Comparison of ENCODE assay signal across 16 cellular contexts in the genomic region with DNA sequence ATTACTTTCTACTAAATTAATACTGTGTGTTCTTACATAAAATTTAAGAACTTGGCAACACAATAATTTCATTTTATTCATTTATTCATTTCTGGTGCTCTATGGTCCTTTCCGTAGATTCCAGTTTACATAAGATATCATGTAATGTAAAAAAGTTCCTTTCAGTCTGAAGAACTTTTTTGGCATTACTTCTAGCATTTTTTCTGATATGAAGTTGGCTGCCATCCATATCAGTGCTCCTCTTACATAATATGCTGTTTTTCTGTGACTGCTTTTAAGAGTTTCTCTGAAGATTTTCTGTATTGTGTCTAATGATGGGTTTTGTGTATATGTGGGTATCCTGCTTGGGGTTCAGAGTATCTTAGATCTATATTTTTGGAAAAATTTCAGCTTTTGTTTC. TPM values are rescaled to one million over a fixed set of nuclear protein-coding genes. Genes with fewer than 3 reads are reported as not detected.
"Had no signal": no experiment of that assay in that cellular context is flagged by ENCODE, and none has a peak within 500 bp of the region (broad histone marks: within the 10 kb centered on the region; RNA-seq: fewer than 3 reads in every experiment).

No MANE protein-coding gene starts in this region.

- ATAC-seq: activated T-helper 17 cell treated with anti-CD3 and anti-CD28 coated beads, Interleukin-2, amount 50 U/mL, for 72 hours; effector memory CD8-positive, alpha-beta T cell; sciatic nerve had no signal

- H3K4me1 ChIP-seq: suprapubic skin had no signal

- H3K27ac ChIP-seq: epithelial cell of prostate, suprapubic skin had no signal

- H3K4me1 Mint-ChIP-seq: activated B cell treated with CpG ODN at 0.5 μM for 24 hours; activated CD4-positive, alpha-beta T cell treated with anti-CD3 and anti-CD28 coated beads, Interleukin-2, amount 10 ng/mL, durations not matched to agents 7 days and 5 days; activated T-helper 17 cell treated with anti-CD3 and anti-CD28 coated beads, Interleukin-2, amount 50 U/mL, for 72 hours had no signal

- H3K27ac Mint-ChIP-seq: activated B cell treated with CpG ODN at 0.5 μM for 24 hours; activated CD4-positive, alpha-beta T cell treated with anti-CD3 and anti-CD28 coated beads, Interleukin-2, amount 10 ng/mL, durations not matched to agents 7 days and 5 days; activated naive CD4-positive, alpha-beta T cell treated with anti-CD3 and anti-CD28 coated beads for 36 hours; activated T-helper 17 cell treated with anti-CD3 and anti-CD28 coated beads, Interleukin-2, amount 50 U/mL, for 72 hours; stimulated activated naive CD8-positive, alpha-beta T cell treated with anti-CD3 and anti-CD28 coated beads, Interleukin-15, Interleukin-2, amounts not matched to agents 100 ng/mL and 50 ng/mL, for 24 hours; type B pancreatic cell had no signal

- H3K4me3 Mint-ChIP-seq: activated B cell treated with CpG ODN at 0.5 μM for 24 hours; activated CD4-positive, alpha-beta T cell treated with anti-CD3 and anti-CD28 coated beads, Interleukin-2, amount 10 ng/mL, durations not matched to agents 7 days and 5 days; activated naive CD4-positive, alpha-beta T cell treated with anti-CD3 and anti-CD28 coated beads for 36 hours; activated T-helper 17 cell treated with anti-CD3 and anti-CD28 coated beads, Interleukin-2, amount 50 U/mL, for 72 hours; effector memory CD8-positive, alpha-beta T cell; nephron progenitor cell; stimulated activated naive CD8-positive, alpha-beta T cell treated with anti-CD3 and anti-CD28 coated beads, Interleukin-15, Interleukin-2, amounts not matched to agents 100 ng/mL and 50 ng/mL, for 24 hours; type B pancreatic cell had no signal

- DNase-seq: activated B cell treated with CpG ODN at 0.5 μM for 24 hours; activated CD4-positive, alpha-beta T cell treated with anti-CD3 and anti-CD28 coated beads, Interleukin-2, amount 10 ng/mL, durations not matched to agents 7 days and 5 days; activated CD8-positive, alpha-beta memory T cell treated with anti-CD3 and anti-CD28 coated beads for 24 hours; activated naive CD4-positive, alpha-beta T cell treated with anti-CD3 and anti-CD28 coated beads for 36 hours; effector memory CD8-positive, alpha-beta T cell; nephron progenitor cell; T-helper 2 cell had no signal

- H3K27me3 ChIP-seq: suprapubic skin had no signal

- H3K27me3 Mint-ChIP-seq: activated B cell treated with CpG ODN at 0.5 μM for 24 hours; activated CD4-positive, alpha-beta T cell treated with anti-CD3 and anti-CD28 coated beads, Interleukin-2, amount 10 ng/mL, durations not matched to agents 7 days and 5 days; activated T-helper 17 cell treated with anti-CD3 and anti-CD28 coated beads, Interleukin-2, amount 50 U/mL, for 72 hours; effector memory CD8-positive, alpha-beta T cell; stimulated activated naive CD8-positive, alpha-beta T cell treated with anti-CD3 and anti-CD28 coated beads, Interleukin-15, Interleukin-2, amounts not matched to agents 100 ng/mL and 50 ng/mL, for 24 hours; type B pancreatic cell had no signal

- H3K9me3 Mint-ChIP-seq: activated B cell treated with CpG ODN at 0.5 μM for 24 hours; activated CD4-positive, alpha-beta T cell treated with anti-CD3 and anti-CD28 coated beads, Interleukin-2, amount 10 ng/mL, durations not matched to agents 7 days and 5 days; activated naive CD4-positive, alpha-beta T cell treated with anti-CD3 and anti-CD28 coated beads for 36 hours; activated T-helper 17 cell treated with anti-CD3 and anti-CD28 coated beads, Interleukin-2, amount 50 U/mL, for 72 hours; effector memory CD8-positive, alpha-beta T cell; nephron progenitor cell; stimulated activated naive CD8-positive, alpha-beta T cell treated with anti-CD3 and anti-CD28 coated beads, Interleukin-15, Interleukin-2, amounts not matched to agents 100 ng/mL and 50 ng/mL, for 24 hours; type B pancreatic cell had no signal

- H3K36me3 ChIP-seq: suprapubic skin had no signal

- FAIRE-seq: islet of Langerhans had no signal

- H3K9me3 ChIP-seq: suprapubic skin had no signal

- H3K4me3 ChIP-seq: suprapubic skin had no signal

RNA-seq across cellular contexts. Expression of gene MIXL1, which starts 50.7 kb away (rescaled TPM):
- total RNA-seq: activated CD4-positive, alpha-beta T cell treated with anti-CD3 and anti-CD28 coated beads, Interleukin-2, amount 10 ng/mL, durations not matched to agents 7 days and 5 days; activated naive CD4-positive, alpha-beta T cell treated with anti-CD3 and anti-CD28 coated beads for 36 hours; mesenteric fat pad; pulmonary artery endothelial cell; sciatic nerve had no signal
